ENCODE assay signal across 8 cellular contexts in the genomic region with DNA sequence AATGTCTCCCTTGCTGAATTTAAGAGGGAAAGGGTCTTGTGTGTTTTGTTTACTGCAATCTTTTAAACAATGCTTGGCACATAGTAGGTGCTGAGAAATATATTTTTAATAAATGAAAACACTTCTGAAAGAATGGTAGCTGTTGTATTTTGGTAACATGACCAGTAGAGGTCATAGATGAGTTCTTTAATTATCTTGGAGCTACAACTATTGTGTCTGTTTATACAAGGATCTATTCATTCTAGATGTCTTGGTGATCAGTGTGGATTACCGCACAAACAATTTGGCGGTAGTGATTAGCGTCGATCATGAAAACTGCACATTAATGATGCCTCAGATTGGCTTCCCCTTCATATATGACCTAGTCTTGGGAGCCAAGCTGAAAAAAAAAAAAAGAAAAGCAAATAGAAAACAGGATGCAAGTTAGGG. TPM values are rescaled to one million over a fixed set of nuclear protein-coding genes. Genes with fewer than 3 reads are reported as not detected.
DNase-seq lines count a peak whose midpoint lies in the region; ATAC-seq, FAIRE-seq and TF ChIP-seq lines count a peak whose summit lies in the region.

No MANE protein-coding gene starts in this region.

- BruUV-seq in IMR-90 (replicated peaks; lab: Mats Ljungman, UMichigan): no TSS peak

- no peak for DNase-seq in activated naive CD8-positive, alpha-beta T cell treated with anti-CD3 and anti-CD28 coated beads, Interleukin-2, amount 10 ng/mL, durations not matched to agents 7 days and 5 days
- no peak for DNase-seq in activated naive CD8-positive, alpha-beta T cell treated with anti-CD3 and anti-CD28 coated beads, Interleukin-2, amount 50 U/mL, for 24 hours
- peak; percentile 28 for DNase-seq in IMR-90
- peak; percentile 18 for DNase-seq in SW480 (ENCODE audit: low spot score)
- DNase-seq in frontal cortex (ENCODE audit: low spot score in 2 of 2): peak in 1 of 2 donors; percentile 22
- DNase-seq in thoracic aorta (ENCODE audit: low spot score): no peak
- no peak for DNase-seq in activated gamma-delta T cell (lab: John Stamatoyannopoulos, UW)

- H4K8ac ChIP-seq in IMR-90 (ENCODE audit: low read depth in 2 of 2, low read length in 2 of 2): no peak overlapping the region

- H3K27me3 ChIP-seq in IMR-90 (ENCODE audit: control insufficient read depth, insufficient read depth, low read length): no peaks in the 10 kb centered on the region
- no peaks in the 10 kb centered on the region for H3K27me3 ChIP-seq in thoracic aorta (replicated peaks; ENCODE audit: insufficient read depth)

- intact Hi-C loops in IMR-90 (cut with micrococcal nuclease): loop anchor here (1.0 to 5.0 kb wide), 6 partner anchors 74 to 897 kb away; no protein-coding TSS in a partner anchor

- WGBS in IMR-90 (ENCODE audit: extremely low coverage in 2 of 2, insufficient read length in 1 of 2), 2 experiments: no CpG with 5 or more reads among the region's 4 CpGs

- dilution Hi-C loops in IMR-90 (cut with HindIII; ENCODE audit: low sequenced_read_pairs, unreplicated experiment): no loop called here

- no peak overlapping the region for H3K23ac ChIP-seq in IMR-90 (ENCODE audit: low read depth, low read length)

- H3K4ac ChIP-seq in IMR-90 (ENCODE audit: low read depth, low read length): no peak overlapping the region

- no peak overlapping the region for H3K9ac ChIP-seq in IMR-90 (ENCODE audit: low read depth, low read length)

- POLR2A ChIA-PET in activated naive CD8-positive, alpha-beta T cell treated with anti-CD3 and anti-CD28 coated beads, Interleukin-2, amount 10 ng/mL, durations not matched to agents 7 days and 5 days (lab: Charles Lee): interaction anchor here (0.7 to 1.4 kb wide), 3 partner anchors 11 to 80 kb away, joined by 4 read pairs; no protein-coding TSS in a partner anchor
- POLR2A ChIA-PET in IMR-90 (lab: Charles Lee; ENCODE audit: unreplicated experiment): interaction anchor here (0.6 kb wide), 1 partner anchor 89 kb away, joined by 3 read pairs; no protein-coding TSS in a partner anchor

- H3K4me3 Mint-ChIP-seq in activated naive CD8-positive, alpha-beta T cell treated with anti-CD3 and anti-CD28 coated beads, Interleukin-2, amount 10 ng/mL, durations not matched to agents 7 days and 5 days: no peak overlapping the region
- H3K4me3 Mint-ChIP-seq in activated naive CD8-positive, alpha-beta T cell treated with anti-CD3 and anti-CD28 coated beads, Interleukin-2, amount 50 U/mL, for 24 hours: no peak overlapping the region

- H4K5ac ChIP-seq in IMR-90 (ENCODE audit: low read depth, low read length): no peak overlapping the region

- H3K4me1 Mint-ChIP-seq in activated naive CD8-positive, alpha-beta T cell treated with anti-CD3 and anti-CD28 coated beads, Interleukin-2, amount 10 ng/mL, durations not matched to agents 7 days and 5 days: peaks cover 4% of the 10 kb centered on the region
- peaks cover 4% of the 10 kb centered on the region for H3K4me1 Mint-ChIP-seq in activated naive CD8-positive, alpha-beta T cell treated with anti-CD3 and anti-CD28 coated beads, Interleukin-2, amount 50 U/mL, for 24 hours

- no peaks in the 10 kb centered on the region for H3K9me3 ChIP-seq in IMR-90 (ENCODE audit: control insufficient read depth, insufficient read depth, low read length)
- no peaks in the 10 kb centered on the region for H3K9me3 ChIP-seq in thoracic aorta

- H3K79me1 ChIP-seq in IMR-90 (ENCODE audit: low read depth in 1 of 2, low read length in 2 of 2): no peaks in the 10 kb centered on the region

- peak; percentile 63 for TF ChIP-seq CTCF in IMR-90 (conservative IDR thresholded peaks at IDR 0.05; ENCODE audit: low read depth, low read length)
- peak; percentile 45 for TF ChIP-seq CTCF in thoracic aorta (IDR thresholded peaks at IDR 0.05)

- no peak overlapping the region for H2AFZ ChIP-seq in IMR-90 (replicated peaks; ENCODE audit: low read length, poor library complexity)

- H4K20me1 ChIP-seq in IMR-90 (ENCODE audit: insufficient read depth, low read length): no peaks in the 10 kb centered on the region

- peak overlapping the region; percentile 42 for H3K27ac Mint-ChIP-seq in activated naive CD8-positive, alpha-beta T cell treated with anti-CD3 and anti-CD28 coated beads, Interleukin-2, amount 10 ng/mL, durations not matched to agents 7 days and 5 days
- no peak overlapping the region for H3K27ac Mint-ChIP-seq in activated naive CD8-positive, alpha-beta T cell treated with anti-CD3 and anti-CD28 coated beads, Interleukin-2, amount 50 U/mL, for 24 hours

- no peaks in the 10 kb centered on the region for H3K9me3 Mint-ChIP-seq in activated naive CD8-positive, alpha-beta T cell treated with anti-CD3 and anti-CD28 coated beads, Interleukin-2, amount 10 ng/mL, durations not matched to agents 7 days and 5 days
- H3K9me3 Mint-ChIP-seq in activated naive CD8-positive, alpha-beta T cell treated with anti-CD3 and anti-CD28 coated beads, Interleukin-2, amount 50 U/mL, for 24 hours: no peaks in the 10 kb centered on the region

- H3K4me3 ChIP-seq in IMR-90 (ENCODE audit: insufficient read depth, low read depth, low read length): no peak overlapping the region
- H3K4me3 ChIP-seq in thoracic aorta: no peak overlapping the region

- no peak overlapping the region for H2BK15ac ChIP-seq in IMR-90 (ENCODE audit: low read depth, low read length)

- peak; percentile 79 for FAIRE-seq in frontal cortex (lab: Jason Lieb, UNC)

- H3K56ac ChIP-seq in IMR-90 (ENCODE audit: extremely low read depth, insufficient read depth, low read length): no peak overlapping the region

- H2BK20ac ChIP-seq in IMR-90 (ENCODE audit: low read depth, low read length): 0 out of 2 replicates have a peak overlapping the region, but pooled peaks have one; percentile 16

- in situ Hi-C loops in IMR-90 (cut with MboI; ENCODE audit: low sequenced_read_pairs): loop anchor here (5.0 kb wide), 1 partner anchor 72 kb away; no protein-coding TSS in a partner anchor

- no peaks in the 10 kb centered on the region for H3K36me3 ChIP-seq in IMR-90 (ENCODE audit: control insufficient read depth, insufficient read depth, low read length)
- H3K36me3 ChIP-seq in thoracic aorta: no peaks in the 10 kb centered on the region

- no peak overlapping the region for H2AK5ac ChIP-seq in IMR-90 (ENCODE audit: low read depth, low read length)

- no peaks in the 10 kb centered on the region for H3K36me3 Mint-ChIP-seq in activated naive CD8-positive, alpha-beta T cell treated with anti-CD3 and anti-CD28 coated beads, Interleukin-2, amount 10 ng/mL, durations not matched to agents 7 days and 5 days
- no peaks in the 10 kb centered on the region for H3K36me3 Mint-ChIP-seq in activated naive CD8-positive, alpha-beta T cell treated with anti-CD3 and anti-CD28 coated beads, Interleukin-2, amount 50 U/mL, for 24 hours (ENCODE audit: low read depth)

- no peak overlapping the region for H4K91ac ChIP-seq in IMR-90 (ENCODE audit: insufficient read depth, low read depth, low read length)

- ATAC-seq in activated naive CD8-positive, alpha-beta T cell treated with anti-CD3 and anti-CD28 coated beads, Interleukin-2, amount 10 ng/mL, durations not matched to agents 7 days and 5 days (ENCODE audit: low read depth): no peak
- ATAC-seq in activated naive CD8-positive, alpha-beta T cell treated with anti-CD3 and anti-CD28 coated beads, Interleukin-2, amount 50 U/mL, for 24 hours: no peak
- ATAC-seq in IMR-90 (ENCODE audit: low read depth) (peak; percentile 55), thoracic aorta (ENCODE audit: insufficient number of reproducible peaks, low FRiP score, low read depth) (no peak), HG02763 (IDR thresholded peaks at IDR 0.05; ENCODE audit: unreplicated experiment) (no peak)

- H3K4me1 ChIP-seq in IMR-90 (ENCODE audit: control insufficient read depth, insufficient read depth, low read length) (peaks cover 3% of the 10 kb centered on the region), thoracic aorta (ENCODE audit: control insufficient read depth in 1 of 2, low read depth in 2 of 2) (peaks cover 4 to 8% of the 10 kb centered on the region in 2 donors)

- no peak overlapping the region for H3K18ac ChIP-seq in IMR-90 (ENCODE audit: low read depth, low read length)

- H3K14ac ChIP-seq in IMR-90 (replicated peaks; ENCODE audit: low read depth, low read length): no peak overlapping the region

- no peak overlapping the region for H2BK5ac ChIP-seq in IMR-90 (ENCODE audit: low read depth, low read length, poor library complexity, severe bottlenecking)

- CTCF ChIA-PET in IMR-90 (lab: Yijun Ruan, JAX): interaction anchor here (0.5 to 2.7 kb wide), 19 partner anchors 11 to 1716 kb away, joined by 3 to 24 read pairs (median 5); no protein-coding TSS in a partner anchor

- no peak overlapping the region for H2AK9ac ChIP-seq in IMR-90 (replicated peaks; ENCODE audit: low read depth, low read length, poor library complexity)

- TF ChIP-seq RAD21 in IMR-90 (IDR thresholded peaks at IDR 0.05; ENCODE audit: low read length): peak; percentile 55

- no peak for TF ChIP-seq POLR2A in IMR-90 (IDR thresholded peaks at IDR 0.05; ENCODE audit: low read depth, low read length)

- H2BK120ac ChIP-seq in IMR-90 (ENCODE audit: low read depth, low read length): no peak overlapping the region

- H3K9me1 ChIP-seq in IMR-90 (ENCODE audit: insufficient read depth, low read length): 0 out of 2 replicates have a peak, but pooled peaks cover 4% of the 10 kb centered on the region

- no peak overlapping the region for H3K27ac ChIP-seq in IMR-90 (ENCODE audit: insufficient read depth, low read length)
- H3K27ac ChIP-seq in thoracic aorta: no peak overlapping the region

- no peak overlapping the region for H3K4me2 ChIP-seq in IMR-90 (ENCODE audit: low read depth, low read length)

- peaks cover 5% of the 10 kb centered on the region for H3K27me3 Mint-ChIP-seq in activated naive CD8-positive, alpha-beta T cell treated with anti-CD3 and anti-CD28 coated beads, Interleukin-2, amount 10 ng/mL, durations not matched to agents 7 days and 5 days
- H3K27me3 Mint-ChIP-seq in activated naive CD8-positive, alpha-beta T cell treated with anti-CD3 and anti-CD28 coated beads, Interleukin-2, amount 50 U/mL, for 24 hours: no peaks in the 10 kb centered on the region

RNA-seq across cellular contexts. Expression of gene SCRG1, which starts 21.4 kb away (rescaled TPM):
- not detected for total RNA-seq in activated naive CD8-positive, alpha-beta T cell treated with anti-CD3 and anti-CD28 coated beads, Interleukin-2, amount 10 ng/mL, durations not matched to agents 7 days and 5 days
- total RNA-seq in IMR-90 (2012; rRNA removed) (under 0.01 TPM in 2 replicates), frontal cortex (2.4 TPM), thoracic aorta (1 to 10 TPM; 6.9 to 9.7 TPM)
- polyA plus RNA-seq in IMR-90 (2012; rRNA removed): 0.22 and 0.23 TPM in 2 replicates
- polyA plus RNA-seq in IMR-90 (2012; cell fraction: cytosol; rRNA removed): 0.02 and 0.12 TPM in 2 replicates
- polyA plus RNA-seq in IMR-90 (2012; cell fraction: nucleus; rRNA removed; ENCODE audit: low replicate concordance): 0.01 and 0.15 TPM in 2 replicates

RNA-seq across cellular contexts. Expression of gene SAP30, which starts 49.6 kb away (rescaled TPM):
- total RNA-seq in activated naive CD8-positive, alpha-beta T cell treated with anti-CD3 and anti-CD28 coated beads, Interleukin-2, amount 10 ng/mL, durations not matched to agents 7 days and 5 days: 10 to 100 TPM; 15.5 to 16.4 TPM
- total RNA-seq in IMR-90 (2012; rRNA removed) (3.8 and 13.9 TPM in 2 replicates), frontal cortex (20.4 TPM), thoracic aorta (10 to 100 TPM; 56.9 to 61.7 TPM)
- 11.7 and 15.6 TPM in 2 replicates for polyA plus RNA-seq in IMR-90 (2012; rRNA removed)
- 4.9 and 13.1 TPM in 2 replicates for polyA plus RNA-seq in IMR-90 (2012; cell fraction: cytosol; rRNA removed)
- polyA plus RNA-seq in IMR-90 (2012; cell fraction: nucleus; rRNA removed; ENCODE audit: low replicate concordance): 5.9 and 6.5 TPM in 2 replicates

Comparison
In these comparisons a context has a peak if more than half of its experiments do, and no peak if none do; other contexts are left out.
1. DNase-seq: peak in IMR-90 (single experiment) and SW480 (single experiment); none in activated naive CD8-positive, alpha-beta T cell treated with anti-CD3 and anti-CD28 coated beads, Interleukin-2, amount 10 ng/mL, durations not matched to agents 7 days and 5 days (single experiment), activated naive CD8-positive, alpha-beta T cell treated with anti-CD3 and anti-CD28 coated beads, Interleukin-2, amount 50 U/mL, for 24 hours (single experiment), thoracic aorta (single experiment) and activated gamma-delta T cell (single experiment).